2 cellular contexts compared by ENCODE assay signal in the genomic region with DNA sequence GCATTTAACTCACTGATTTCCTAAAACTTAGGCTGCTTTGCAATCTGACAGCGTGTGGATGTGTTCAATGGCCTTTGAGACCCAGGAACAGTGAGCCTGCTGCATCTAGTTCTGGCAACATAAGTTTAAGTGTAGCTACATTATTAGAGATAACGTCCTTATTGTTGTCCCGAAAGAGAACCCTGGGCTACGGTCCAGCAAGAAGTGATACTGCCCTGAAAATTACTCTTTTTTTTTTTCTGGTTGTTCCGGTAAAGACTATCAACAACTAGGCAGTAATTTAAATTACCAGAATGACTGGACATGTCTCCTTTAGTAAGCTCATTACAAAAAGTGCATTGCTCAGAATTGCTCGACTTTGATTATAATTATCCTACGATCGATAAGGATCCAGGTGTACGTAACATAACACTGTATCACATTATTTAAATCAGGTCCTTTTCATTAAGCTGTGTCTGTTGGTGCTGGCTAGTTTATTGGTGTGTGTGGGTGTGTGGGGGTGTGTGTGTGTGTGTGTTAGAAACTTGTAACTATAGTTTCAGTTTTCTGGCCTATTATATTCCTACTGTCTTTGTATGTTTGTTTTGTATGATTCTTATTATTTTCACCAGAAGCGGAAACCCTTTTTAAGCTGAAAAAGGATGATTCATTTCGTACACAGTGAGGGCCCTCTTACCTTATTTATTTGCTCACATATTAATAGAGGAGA.
TF ChIP-seq lines count a peak whose summit lies in the region.

No MANE protein-coding gene starts in this region.

TF ChIP-seq in liver, 16 proteins besides CTCF, POLR2A, EP300 and RAD21 (continued from another document):
- TF ChIP-seq HNF4A (conservative IDR thresholded peaks at IDR 0.05), result peak in 1 of 2 donors; percentile 23
TF ChIP-seq in liver: peak in this region for 1.

TF ChIP-seq in HepG2, 621 proteins besides CTCF, POLR2A, EP300 and RAD21 (continued from another document):
- TF ChIP-seq IRX3 (CRISPR knock-in tag; IDR thresholded peaks at IDR 0.05; ENCODE audit: borderline replicate concordance, low read depth) (no peak), NONO (IDR thresholded peaks at IDR 0.05) (no peak), NONO (CRISPR knock-in tag; conservative IDR thresholded peaks at IDR 0.05) (no peak)
- TF ChIP-seq, protein P1, sequence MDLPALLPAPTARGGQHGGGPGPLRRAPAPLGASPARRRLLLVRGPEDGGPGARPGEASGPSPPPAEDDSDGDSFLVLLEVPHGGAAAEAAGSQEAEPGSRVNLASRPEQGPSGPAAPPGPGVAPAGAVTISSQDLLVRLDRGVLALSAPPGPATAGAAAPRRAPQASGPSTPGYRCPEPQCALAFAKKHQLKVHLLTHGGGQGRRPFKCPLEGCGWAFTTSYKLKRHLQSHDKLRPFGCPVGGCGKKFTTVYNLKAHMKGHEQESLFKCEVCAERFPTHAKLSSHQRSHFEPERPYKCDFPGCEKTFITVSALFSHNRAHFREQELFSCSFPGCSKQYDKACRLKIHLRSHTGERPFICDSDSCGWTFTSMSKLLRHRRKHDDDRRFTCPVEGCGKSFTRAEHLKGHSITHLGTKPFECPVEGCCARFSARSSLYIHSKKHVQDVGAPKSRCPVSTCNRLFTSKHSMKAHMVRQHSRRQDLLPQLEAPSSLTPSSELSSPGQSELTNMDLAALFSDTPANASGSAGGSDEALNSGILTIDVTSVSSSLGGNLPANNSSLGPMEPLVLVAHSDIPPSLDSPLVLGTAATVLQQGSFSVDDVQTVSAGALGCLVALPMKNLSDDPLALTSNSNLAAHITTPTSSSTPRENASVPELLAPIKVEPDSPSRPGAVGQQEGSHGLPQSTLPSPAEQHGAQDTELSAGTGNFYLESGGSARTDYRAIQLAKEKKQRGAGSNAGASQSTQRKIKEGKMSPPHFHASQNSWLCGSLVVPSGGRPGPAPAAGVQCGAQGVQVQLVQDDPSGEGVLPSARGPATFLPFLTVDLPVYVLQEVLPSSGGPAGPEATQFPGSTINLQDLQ (CRISPR knock-in tag; IDR thresholded peaks at IDR 0.05), result no peak
